ENCODE assay signal across 16 cellular contexts in genomic region chr2:168529054-168529833, GRCh38.
DNase-seq lines count a peak whose midpoint lies in the region; ATAC-seq and TF ChIP-seq lines count a peak whose summit lies in the region.
"Had no signal": no experiment of that assay in that cellular context is flagged by ENCODE, and none has a peak within 500 bp of the region (broad histone marks: within the 10 kb centered on the region; RNA-seq: fewer than 3 reads in every experiment).

No MANE protein-coding gene starts in this region.

- H3K4me3 ChIP-seq in Panc1 (ENCODE audit: low read depth in 2 of 2, low read length in 2 of 2), result no peak overlapping the region
- H3K4me3 ChIP-seq: PC-9 had no signal

- peaks cover 24% of the 10 kb centered on the region for H3K4me1 ChIP-seq in Panc1 (ENCODE audit: control insufficient read depth, insufficient read depth, low read length)

- H3K27ac Mint-ChIP-seq in glutamatergic neuron (ENCODE audit: unreplicated experiment), result peak overlapping the region; percentile 10
- H3K27ac Mint-ChIP-seq: activated CD8-positive, alpha-beta T cell treated with anti-CD3 and anti-CD28 coated beads, Interleukin-2, amount 10 ng/mL, durations not matched to agents 7 days and 5 days had no signal

- H3K27me3 Mint-ChIP-seq in activated T-cell treated with anti-CD3 and anti-CD28 coated beads, Interleukin-2, amount 50 U/mL, for 4 hours (ENCODE audit: low read depth), result no peaks in the 10 kb centered on the region
- peaks cover 4% of the 10 kb centered on the region for H3K27me3 Mint-ChIP-seq in glutamatergic neuron (ENCODE audit: unreplicated experiment)

- no peaks in the 10 kb centered on the region for H3K27me3 ChIP-seq in Panc1 (ENCODE audit: control insufficient read depth, insufficient read depth, low read length)

- DNase-seq in activated T-cell treated with anti-CD3 and anti-CD28 coated beads, Interleukin-2, amount 50 U/mL, for 4 hours, result no peak
- DNase-seq in activated T-cell treated with anti-CD3 and anti-CD28 coated beads, Interleukin-2, amount 50 U/mL, for 48 hours, result no peak
- DNase-seq in Panc1 (ENCODE audit: low read depth, low spot score) (no peak), glutamatergic neuron (no peak), GM10248 (ENCODE audit: extremely low spot score) (no peak)
- DNase-seq in stimulated activated naive CD8-positive, alpha-beta T cell treated with anti-CD3 and anti-CD28 coated beads, Interleukin-15, Interleukin-2, amounts not matched to agents 100 U/mL and 50 U/mL, for 24 hours, result no peak
- DNase-seq: activated CD8-positive, alpha-beta T cell treated with anti-CD3 and anti-CD28 coated beads, Interleukin-2, amount 10 ng/mL, durations not matched to agents 7 days and 5 days; activated naive CD4-positive, alpha-beta T cell treated with anti-CD3 and anti-CD28 coated beads, Interleukin-2, amount 50 U/mL, for 16 hours; cortex of kidney; NCI-H1092 treated with DMSO at 0.1 percent for 48 hours; NCI-H345; PC-9; T1000 had no signal

- peaks cover 4% of the 10 kb centered on the region for H3K36me3 Mint-ChIP-seq in activated T-cell treated with anti-CD3 and anti-CD28 coated beads, Interleukin-2, amount 50 U/mL, for 4 hours (ENCODE audit: insufficient read depth)
- no peaks in the 10 kb centered on the region for H3K36me3 Mint-ChIP-seq in glutamatergic neuron (ENCODE audit: unreplicated experiment)

- peaks cover 52% of the 10 kb centered on the region for H3K4me1 Mint-ChIP-seq in activated T-cell treated with anti-CD3 and anti-CD28 coated beads, Interleukin-2, amount 50 U/mL, for 4 hours (ENCODE audit: low read depth)
- H3K4me1 Mint-ChIP-seq in glutamatergic neuron (ENCODE audit: low read depth, unreplicated experiment), result peaks cover 69% of the 10 kb centered on the region

- intact Hi-C loops in Panc1 (cut with micrococcal nuclease; ENCODE audit: unreplicated experiment), result no loop called here

- H3K9me3 Mint-ChIP-seq in activated T-cell treated with anti-CD3 and anti-CD28 coated beads, Interleukin-2, amount 50 U/mL, for 4 hours, result no peaks in the 10 kb centered on the region
- peaks cover 7% of the 10 kb centered on the region for H3K9me3 Mint-ChIP-seq in glutamatergic neuron (ENCODE audit: unreplicated experiment)
- H3K9me3 Mint-ChIP-seq: neural crest cell had no signal

- peak; percentile 37 to 56 for ATAC-seq in activated T-cell treated with anti-CD3 and anti-CD28 coated beads, Interleukin-2, amount 50 U/mL, for 4 hours
- ATAC-seq in Panc1 (no peak), HG02981 (IDR thresholded peaks at IDR 0.05; ENCODE audit: unreplicated experiment) (no peak), HG03159 (IDR thresholded peaks at IDR 0.05; ENCODE audit: unreplicated experiment) (no peak)
- peak; percentile 36 for ATAC-seq in stimulated activated naive CD8-positive, alpha-beta T cell treated with anti-CD3 and anti-CD28 coated beads, Interleukin-15, Interleukin-2, amounts not matched to agents 100 U/mL and 50 U/mL, for 24 hours
- ATAC-seq: activated CD8-positive, alpha-beta T cell treated with anti-CD3 and anti-CD28 coated beads, Interleukin-2, amount 10 ng/mL, durations not matched to agents 7 days and 5 days had no signal

- POLR2A ChIA-PET in Panc1 (lab: Charles Lee), result no interaction called here
- POLR2A ChIA-PET in GM10248 (lab: Yijun Ruan, JAX), result no interaction called here

- no TSS peak for BruUV-seq in Panc1 (replicated peaks; lab: Mats Ljungman, UMichigan)

- H3K4me3 Mint-ChIP-seq in activated T-cell treated with anti-CD3 and anti-CD28 coated beads, Interleukin-2, amount 50 U/mL, for 4 hours, result no peak overlapping the region
- H3K4me3 Mint-ChIP-seq in glutamatergic neuron (ENCODE audit: unreplicated experiment), result no peak overlapping the region
- H3K4me3 Mint-ChIP-seq: activated CD8-positive, alpha-beta T cell treated with anti-CD3 and anti-CD28 coated beads, Interleukin-2, amount 10 ng/mL, durations not matched to agents 7 days and 5 days; neural crest cell had no signal

- H3K9me3 ChIP-seq in Panc1 (ENCODE audit: control insufficient read depth, insufficient read depth, low read depth, low read length), result no peaks in the 10 kb centered on the region

- H3K27ac ChIP-seq in Panc1 (ENCODE audit: low read length), result peak overlapping the region; percentile 61; the same call in 1 of the 2 replicates
- H3K27ac ChIP-seq: PC-9 had no signal

- no peaks in the 10 kb centered on the region for H3K36me3 ChIP-seq in Panc1 (ENCODE audit: control insufficient read depth, insufficient read depth, low read length)

- in situ Hi-C loops in Panc1 (cut with HindIII; ENCODE audit: low pct_unique_long_range_greater_than_20kb, low sequenced_read_pairs), result no loop called here

- TF ChIP-seq CTCF in Panc1 (IDR thresholded peaks at IDR 0.05), result no peak
- TF ChIP-seq CTCF in glutamatergic neuron (IDR thresholded peaks at IDR 0.05; ENCODE audit: partially characterized antibody, unreplicated experiment), result no peak
- no peak for TF ChIP-seq CTCF in GM10248 (IDR thresholded peaks at IDR 0.05; ENCODE audit: control extremely low read depth, extremely low read depth, low read depth, missing control alignments)

- CTCF ChIA-PET in Panc1 (lab: Charles Lee), result no interaction called here
- CTCF ChIA-PET in GM10248 (lab: Yijun Ruan, JAX), result interaction anchor here (1.4 to 1.6 kb wide), 3 partner anchors 7 to 13 kb away, joined by 4 to 5 read pairs (median 4); no protein-coding TSS in a partner anchor

Comparison
In these comparisons a context has a peak if more than half of its experiments do, and no peak if none do; other contexts are left out.
1. ATAC-seq: peak in activated T-cell treated with anti-CD3 and anti-CD28 coated beads, Interleukin-2, amount 50 U/mL, for 4 hours (2 of 2) and stimulated activated naive CD8-positive, alpha-beta T cell treated with anti-CD3 and anti-CD28 coated beads, Interleukin-15, Interleukin-2, amounts not matched to agents 100 U/mL and 50 U/mL, for 24 hours (single experiment); none in Panc1 (single experiment), HG02981 (single experiment) and HG03159 (single experiment).